In genomic region chr19:56759531-56759930, GRCh38 we compare ENCODE assay signal across 10 cellular contexts.
"Had no signal": no experiment of that assay in that cellular context is flagged by ENCODE, and none has a peak within 500 bp of the region (broad histone marks: within the 10 kb centered on the region; RNA-seq: fewer than 3 reads in every experiment).

No MANE protein-coding gene starts in this region.

- DNase-seq: H9, HCEC 1CT, Karpas-422, KBM-7 had no signal

- H3K27ac Mint-ChIP-seq: GM23338, H9, IgD-negative memory B cell had no signal

- FAIRE-seq: H1, H54 had no signal

- H3K4me1 Mint-ChIP-seq: GM23338, H9, IgD-negative memory B cell had no signal

- H3K4me3 ChIP-seq: GM23338 had no signal

- H3K27ac ChIP-seq: HL-60, KMS-11 had no signal

- H3K4me3 Mint-ChIP-seq: GM23338, H9, IgD-negative memory B cell had no signal

- H3K9ac ChIP-seq: KMS-11 had no signal

- H3K4me2 ChIP-seq: GM23338, KMS-11 had no signal

- ATAC-seq: GM23338 had no signal
